18 cellular contexts compared by ENCODE assay signal in genomic region chr12:108349245-108349644, GRCh38. TPM values are rescaled to one million over a fixed set of nuclear protein-coding genes. Genes with fewer than 3 reads are reported as not detected.
A peak's percentile ranks its signal among the peaks of the same experiment; 100 is the strongest.
DNase-seq lines count a peak whose midpoint lies in the region; ATAC-seq and TF ChIP-seq lines count a peak whose summit lies in the region.
"Had no signal": no experiment of that assay in that cellular context is flagged by ENCODE, and none has a peak within 500 bp of the region (broad histone marks: within the 10 kb centered on the region; RNA-seq: fewer than 3 reads in every experiment).

No MANE protein-coding gene starts in this region.

- no peaks in the 10 kb centered on the region for H3K9me3 Mint-ChIP-seq in mesothelial cell of epicardium

- no peaks in the 10 kb centered on the region for H4K20me1 ChIP-seq in osteoblast (ENCODE audit: insufficient read depth, low read length)

- TF ChIP-seq CTCF in dorsolateral prefrontal cortex (IDR thresholded peaks at IDR 0.05 in 54 of 56, conservative IDR thresholded peaks at IDR 0.05 in 2 of 56; ENCODE audit: low read depth in 1 of 56, partially characterized antibody in 56 of 56) (no peak), osteoblast (IDR thresholded peaks at IDR 0.05; ENCODE audit: extremely low read depth, low read depth, low read length) (no peak), mesothelial cell of epicardium (IDR thresholded peaks at IDR 0.05; ENCODE audit: unreplicated experiment) (no peak)

- H3K4me1 Mint-ChIP-seq in mesothelial cell of epicardium: no peaks in the 10 kb centered on the region
- H3K4me1 Mint-ChIP-seq: activated CD8-positive, alpha-beta memory T cell treated with anti-CD3 and anti-CD28 coated beads, Interleukin-2, amount 10 ng/mL, durations not matched to agents 7 days and 5 days had no signal

- no peaks in the 10 kb centered on the region for H3K36me3 ChIP-seq in ACC112 (ENCODE audit: insufficient read depth, low read length)
- H3K36me3 ChIP-seq in MG63: no peaks in the 10 kb centered on the region
- no peaks in the 10 kb centered on the region for H3K36me3 ChIP-seq in osteoblast (ENCODE audit: insufficient read depth, low read length)

- intact Hi-C loops in dorsolateral prefrontal cortex (cut with DNase I): loop anchor here in 1 of 2 donors (5.0 kb wide), 1 partner anchor 42 kb away; no protein-coding TSS in a partner anchor

- H3K27me3 ChIP-seq in ACC112 (ENCODE audit: insufficient read depth, low read length): no peaks in the 10 kb centered on the region
- no peaks in the 10 kb centered on the region for H3K27me3 ChIP-seq in MG63
- no peaks in the 10 kb centered on the region for H3K27me3 ChIP-seq in dorsolateral prefrontal cortex
- no peaks in the 10 kb centered on the region for H3K27me3 ChIP-seq in osteoblast (ENCODE audit: insufficient read depth, low read length)

- H3K4me1 ChIP-seq in ACC112 (ENCODE audit: control insufficient read depth, insufficient read depth, low read length, unreplicated experiment) (peaks cover 5% of the 10 kb centered on the region), osteoblast (ENCODE audit: insufficient read depth, low read length) (peaks cover 20% of the 10 kb centered on the region)
- H3K4me1 ChIP-seq: A549 had no signal

- DNase-seq in MG63: peak; percentile 24
- DNase-seq in dorsolateral prefrontal cortex: peak in 4 of 10 donors; percentile 35 to 67 (median 44)
- peak; percentile 94 for DNase-seq in osteoblast (ENCODE audit: insufficient read length, low spot score, missing footprints)
- DNase-seq in NCI-H524 treated with DMSO at 0.1 percent for 48 hours (lab: John Stamatoyannopoulos, UW): no peak
- DNase-seq in mesothelial cell of epicardium (ENCODE audit: low spot score in 2 of 2, unreplicated experiment in 2 of 2): no peak
- DNase-seq: activated CD4-positive, alpha-beta T cell treated with anti-CD3 and anti-CD28 coated beads for 48 hours; activated CD8-positive, alpha-beta memory T cell treated with anti-CD3 and anti-CD28 coated beads, Interleukin-2, amount 10 ng/mL, durations not matched to agents 7 days and 5 days; effector CD4-positive, alpha-beta T cell; GDM1; NCI-H1436 treated with DMSO at 0.1 percent for 48 hours; NCI-H2171 treated with DMSO at 0.1 percent for 48 hours; substantia nigra; SW 1271 had no signal

- H3K4me3 ChIP-seq in ACC112 (ENCODE audit: low read depth, low read length) (no peak overlapping the region), MG63 (no peak overlapping the region), dorsolateral prefrontal cortex (no peak overlapping the region), osteoblast (ENCODE audit: insufficient read depth, low read length) (peak overlapping the region; percentile 38)
- H3K4me3 ChIP-seq: A549 had no signal

- ATAC-seq in GM18870 (IDR thresholded peaks at IDR 0.05; ENCODE audit: unreplicated experiment) (no peak), SK-N-SH treated with all-trans-retinoic acid at 6 μM for 48 hours (no peak)
- ATAC-seq: activated CD8-positive, alpha-beta memory T cell treated with anti-CD3 and anti-CD28 coated beads, Interleukin-2, amount 10 ng/mL, durations not matched to agents 7 days and 5 days had no signal

- H3K9me3 ChIP-seq in MG63: no peaks in the 10 kb centered on the region
- H3K9me3 ChIP-seq in osteoblast (ENCODE audit: low read depth, low read length): no peaks in the 10 kb centered on the region
- H3K9me3 ChIP-seq: A549 had no signal

- H3K4me3 Mint-ChIP-seq in mesothelial cell of epicardium: no peak overlapping the region
- H3K4me3 Mint-ChIP-seq: activated CD8-positive, alpha-beta memory T cell treated with anti-CD3 and anti-CD28 coated beads, Interleukin-2, amount 10 ng/mL, durations not matched to agents 7 days and 5 days had no signal

- no peaks in the 10 kb centered on the region for H3K36me3 Mint-ChIP-seq in mesothelial cell of epicardium
- H3K36me3 Mint-ChIP-seq: activated CD8-positive, alpha-beta memory T cell treated with anti-CD3 and anti-CD28 coated beads, Interleukin-2, amount 10 ng/mL, durations not matched to agents 7 days and 5 days had no signal

- H3K27ac ChIP-seq in ACC112 (ENCODE audit: low read depth, low read length) (peak overlapping the region; percentile 46), dorsolateral prefrontal cortex (peak overlapping the region in 57 of 59 donors; percentile 1 to 93 (median 78)), osteoblast (ENCODE audit: low read depth, low read length) (peak overlapping the region; percentile 95)
- H3K27ac ChIP-seq: A549, C4-2B had no signal

- no peak overlapping the region for H3K27ac Mint-ChIP-seq in mesothelial cell of epicardium
- H3K27ac Mint-ChIP-seq: activated CD8-positive, alpha-beta memory T cell treated with anti-CD3 and anti-CD28 coated beads, Interleukin-2, amount 10 ng/mL, durations not matched to agents 7 days and 5 days had no signal

- H2AFZ ChIP-seq in ACC112 (ENCODE audit: low read length, unreplicated experiment) (peak overlapping the region; percentile 21), osteoblast (ENCODE audit: low read length) (peak overlapping the region; percentile 82)

- H3K79me2 ChIP-seq in ACC112 (ENCODE audit: control insufficient read depth, insufficient read depth, low read length, unreplicated experiment) (no peaks in the 10 kb centered on the region), osteoblast (ENCODE audit: insufficient read depth, low read length) (no peaks in the 10 kb centered on the region)

- peak overlapping the region; percentile 77 for H3K4me2 ChIP-seq in osteoblast (ENCODE audit: insufficient read depth, low read length)
- H3K4me2 ChIP-seq: A549 had no signal

- H3K27me3 Mint-ChIP-seq in mesothelial cell of epicardium (ENCODE audit: low read depth): peaks cover 10% of the 10 kb centered on the region
- H3K27me3 Mint-ChIP-seq: activated CD8-positive, alpha-beta memory T cell treated with anti-CD3 and anti-CD28 coated beads, Interleukin-2, amount 10 ng/mL, durations not matched to agents 7 days and 5 days had no signal

TF ChIP-seq in SK-N-SH treated with all-trans-retinoic acid at 6 μM for 48 hours, 23 proteins besides CTCF, POLR2A, EP300 and RAD21:
- TF ChIP-seq RARB (CRISPR knock-in tag; IDR thresholded peaks at IDR 0.05) (no peak), CSRNP3 (CRISPR knock-in tag; IDR thresholded peaks at IDR 0.05) (no peak), GLIS3 (CRISPR knock-in tag; IDR thresholded peaks at IDR 0.05) (no peak), ZFP30 (CRISPR knock-in tag; IDR thresholded peaks at IDR 0.05) (no peak), SNAI2 (CRISPR knock-in tag; IDR thresholded peaks at IDR 0.05) (no peak), ESRRG (CRISPR knock-in tag; IDR thresholded peaks at IDR 0.05) (no peak), PPARA (CRISPR knock-in tag; IDR thresholded peaks at IDR 0.05; ENCODE audit: borderline replicate concordance) (no peak), ZNF8 (CRISPR knock-in tag; IDR thresholded peaks at IDR 0.05) (no peak), CSDC2 (CRISPR knock-in tag; IDR thresholded peaks at IDR 0.05) (no peak), OSR1 (CRISPR knock-in tag; IDR thresholded peaks at IDR 0.05) (no peak), CREB5 (CRISPR knock-in tag; IDR thresholded peaks at IDR 0.05; ENCODE audit: low read depth) (no peak), ZNF70 (CRISPR knock-in tag; IDR thresholded peaks at IDR 0.05) (no peak), ISL1 (CRISPR knock-in tag; IDR thresholded peaks at IDR 0.05) (no peak), ARNTL (CRISPR knock-in tag; IDR thresholded peaks at IDR 0.05; ENCODE audit: borderline replicate concordance, low read depth) (no peak), BACH2 (CRISPR knock-in tag; IDR thresholded peaks at IDR 0.05; ENCODE audit: borderline replicate concordance) (no peak)

RNA-seq across cellular contexts. Expression of gene CMKLR1, which starts 10.1 kb away (rescaled TPM):
- 1.3 and 1.5 TPM in 2 replicates for total RNA-seq in MG63 (2014; rRNA removed; shearing (Covaris generic); ENCODE audit: low replicate concordance)
- total RNA-seq in dorsolateral prefrontal cortex (10 to 100 TPM in 1 of 120 experiments, 1 to 10 TPM in 119; 1.3 to 10.8 (median 3.7) TPM), osteoblast (6.8 and 9.8 TPM in 2 replicates), mesothelial cell of epicardium (0.87 to 1.7 TPM (median 1.4 TPM) in 3 replicates)
- total RNA-seq: activated CD8-positive, alpha-beta memory T cell treated with anti-CD3 and anti-CD28 coated beads, Interleukin-2, amount 10 ng/mL, durations not matched to agents 7 days and 5 days had no signal

Comparison
In these comparisons a context has a peak if more than half of its experiments do, and no peak if none do; other contexts are left out.
1. DNase-seq: peak in MG63 (single experiment) and osteoblast (single experiment); none in NCI-H524 treated with DMSO at 0.1 percent for 48 hours (single experiment) and mesothelial cell of epicardium (0 of 2).
2. Peak in every context shown above with its lines, with median percentiles within 50 percentile points of each other: H3K27ac ChIP-seq.